ENCODE assay signal across 13 cellular contexts in the genomic region with DNA sequence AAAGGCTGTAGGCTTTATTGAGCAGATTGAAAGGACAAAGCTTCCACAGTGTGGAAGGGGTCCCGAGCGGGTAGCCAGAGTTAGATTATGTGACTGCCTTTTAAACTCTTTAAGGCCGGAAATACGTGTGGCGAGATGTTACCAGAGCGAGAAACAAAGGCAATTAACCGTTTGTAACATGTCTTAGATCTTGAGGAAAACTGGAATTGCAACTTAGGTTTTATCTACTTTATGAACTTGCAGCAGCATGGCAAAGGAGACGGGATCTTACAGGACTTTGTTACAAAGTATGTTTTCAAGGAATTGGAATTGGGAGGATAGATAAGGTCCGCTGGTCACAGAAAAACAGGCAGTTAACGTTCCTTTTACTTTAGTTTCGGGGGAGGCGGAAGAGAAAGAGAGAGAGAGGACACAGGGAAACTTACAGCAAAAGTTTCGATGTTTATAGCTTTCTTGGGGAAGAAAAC.
DNase-seq lines count a peak whose midpoint lies in the region; ATAC-seq and TF ChIP-seq lines count a peak whose summit lies in the region.
"Had no signal": no experiment of that assay in that cellular context is flagged by ENCODE, and none has a peak within 500 bp of the region (broad histone marks: within the 10 kb centered on the region; RNA-seq: fewer than 3 reads in every experiment).

No MANE protein-coding gene starts in this region.

- H3K79me2 ChIP-seq in Karpas-422 (ENCODE audit: low read length) (no peaks in the 10 kb centered on the region), mammary epithelial cell (ENCODE audit: insufficient read depth, low read length) (no peaks in the 10 kb centered on the region)

- H3K27me3 Mint-ChIP-seq in CD8-positive, alpha-beta memory T cell = no peaks in the 10 kb centered on the region
- H3K27me3 Mint-ChIP-seq in naive B cell = no peaks in the 10 kb centered on the region
- no peaks in the 10 kb centered on the region for H3K27me3 Mint-ChIP-seq in effector memory CD8-positive, alpha-beta T cell

- no peaks in the 10 kb centered on the region for H3K9me3 ChIP-seq in CD8-positive, alpha-beta memory T cell (ENCODE audit: low read length)
- H3K9me3 ChIP-seq in Karpas-422 (ENCODE audit: low read length) (no peaks in the 10 kb centered on the region), mammary epithelial cell (replicated peaks; ENCODE audit: insufficient read depth, low read length) (peaks cover 8% of the 10 kb centered on the region)
- H3K9me3 ChIP-seq: esophagus muscularis mucosa, tibial artery had no signal

- peak overlapping the region; percentile 46 for H3K9ac ChIP-seq in Karpas-422 (ENCODE audit: low read length)
- H3K9ac ChIP-seq in mammary epithelial cell (ENCODE audit: insufficient read depth, low read length) = no peak overlapping the region

- no peaks in the 10 kb centered on the region for H3K4me1 Mint-ChIP-seq in CD8-positive, alpha-beta memory T cell
- no peaks in the 10 kb centered on the region for H3K4me1 Mint-ChIP-seq in naive B cell
- no peaks in the 10 kb centered on the region for H3K4me1 Mint-ChIP-seq in effector memory CD8-positive, alpha-beta T cell (ENCODE audit: low read depth in 2 of 2)

- H3K9me2 ChIP-seq in Karpas-422 (replicated peaks; ENCODE audit: insufficient read depth, low read length) = no peaks in the 10 kb centered on the region

- H3K27ac Mint-ChIP-seq in CD8-positive, alpha-beta memory T cell = peak overlapping the region in 1 of 8 donors; percentile 64
- H3K27ac Mint-ChIP-seq in naive B cell = peak overlapping the region in 3 of 6 donors; percentile 6 to 74 (median 38)
- no peak overlapping the region for H3K27ac Mint-ChIP-seq in effector memory CD8-positive, alpha-beta T cell

- CTCF ChIA-PET in CD8-positive, alpha-beta memory T cell (lab: Charles Lee) = no interaction called here
- CTCF ChIA-PET in mammary epithelial cell (lab: Charles Lee; ENCODE audit: low non-redundant PET) = no interaction called here

- dilution Hi-C loops in mammary epithelial cell (cut with HindIII; ENCODE audit: low sequenced_read_pairs) = no loop called here

- intact Hi-C loops in mammary epithelial cell (cut with micrococcal nuclease) = no loop called here

- peaks cover 3 to 13% (median 11%) of the 10 kb centered on the region in 5 donors for H3K9me3 Mint-ChIP-seq in CD8-positive, alpha-beta memory T cell
- peaks cover 0 to 9% (median 0%) of the 10 kb centered on the region in 7 donors for H3K9me3 Mint-ChIP-seq in naive B cell
- H3K9me3 Mint-ChIP-seq in effector memory CD8-positive, alpha-beta T cell = peaks cover 4 to 17% of the 10 kb centered on the region in 2 donors

- no peaks in the 10 kb centered on the region for H3K36me3 ChIP-seq in CD8-positive, alpha-beta memory T cell (ENCODE audit: insufficient read depth, low read length)
- H3K36me3 ChIP-seq in Karpas-422 (ENCODE audit: insufficient read depth, low read length) (no peaks in the 10 kb centered on the region), mammary epithelial cell (ENCODE audit: insufficient read depth, low read length) (no peaks in the 10 kb centered on the region)
- H3K36me3 ChIP-seq: esophagus muscularis mucosa, tibial artery had no signal

- no peak for ATAC-seq in naive B cell (ENCODE audit: low read depth in 2 of 2)
- ATAC-seq in GM21576 (IDR thresholded peaks at IDR 0.05; ENCODE audit: unreplicated experiment) = no peak
- no peak for ATAC-seq in effector memory CD8-positive, alpha-beta T cell (replicated peaks)
- ATAC-seq in HG03432 (IDR thresholded peaks at IDR 0.05; ENCODE audit: unreplicated experiment) = no peak
- ATAC-seq: left cardiac atrium had no signal

- BruUV-seq in mammary epithelial cell (replicated peaks; lab: Mats Ljungman, UMichigan) = no TSS peak

- H3K36me3 Mint-ChIP-seq in CD8-positive, alpha-beta memory T cell = no peaks in the 10 kb centered on the region
- no peaks in the 10 kb centered on the region for H3K36me3 Mint-ChIP-seq in naive B cell
- no peaks in the 10 kb centered on the region for H3K36me3 Mint-ChIP-seq in effector memory CD8-positive, alpha-beta T cell (ENCODE audit: insufficient read depth)

- no peaks in the 10 kb centered on the region for H3K27me3 ChIP-seq in CD8-positive, alpha-beta memory T cell (ENCODE audit: insufficient read depth, low read length, poor library complexity, severe bottlenecking)
- no peaks in the 10 kb centered on the region for H3K27me3 ChIP-seq in Karpas-422 (ENCODE audit: low read length)
- H3K27me3 ChIP-seq in mammary epithelial cell (ENCODE audit: insufficient read depth, low read length) = no peaks in the 10 kb centered on the region
- H3K27me3 ChIP-seq: esophagus muscularis mucosa, tibial artery had no signal

- in situ Hi-C loops in mammary epithelial cell (cut with MboI; ENCODE audit: low sequenced_read_pairs in 2 of 2) = no loop called here

- H4K20me1 ChIP-seq in Karpas-422 (ENCODE audit: insufficient read depth, low read depth, low read length) (no peaks in the 10 kb centered on the region), mammary epithelial cell (ENCODE audit: insufficient read depth, low read length) (no peaks in the 10 kb centered on the region)

- H3K4me3 ChIP-seq in CD8-positive, alpha-beta memory T cell (ENCODE audit: low read length) = no peak overlapping the region
- peak overlapping the region; percentile 50 for H3K4me3 ChIP-seq in Karpas-422 (ENCODE audit: low read length)
- no peak overlapping the region for H3K4me3 ChIP-seq in mammary epithelial cell (replicated peaks in 1 of 3; ENCODE audit: insufficient read depth in 1 of 3, low read depth in 2 of 3, low read length in 3 of 3)

- H3K4me1 ChIP-seq in CD8-positive, alpha-beta memory T cell (ENCODE audit: insufficient read depth, low read length) = no peaks in the 10 kb centered on the region
- peaks cover 27% of the 10 kb centered on the region for H3K4me1 ChIP-seq in Karpas-422 (ENCODE audit: low read length)
- no peaks in the 10 kb centered on the region for H3K4me1 ChIP-seq in mammary epithelial cell (ENCODE audit: insufficient read depth, low read length)
- H3K4me1 ChIP-seq: esophagus muscularis mucosa, tibial artery had no signal

- POLR2A ChIA-PET in CD8-positive, alpha-beta memory T cell (lab: Charles Lee) = no interaction called here

- H3K4me2 ChIP-seq in Karpas-422 (ENCODE audit: low read depth, low read length, poor library complexity, severe bottlenecking) = peak overlapping the region; percentile 60
- no peak overlapping the region for H3K4me2 ChIP-seq in mammary epithelial cell (ENCODE audit: insufficient read depth, low read depth, low read length)

- DNase-seq in CD8-positive, alpha-beta memory T cell = no peak
- peak; percentile 39 for DNase-seq in Karpas-422
- no peak for DNase-seq in mammary epithelial cell
- DNase-seq in naive B cell = no peak
- no peak for DNase-seq in A172 (ENCODE audit: low spot score)
- DNase-seq in effector memory CD8-positive, alpha-beta T cell = no peak
- DNase-seq: left cardiac atrium, NCI-H1092 treated with DMSO at 0.1 percent for 48 hours, NCI-H524 treated with DMSO at 0.1 percent for 48 hours, tibial artery had no signal

- H2AFZ ChIP-seq in Karpas-422 (ENCODE audit: low read length) (peak overlapping the region; percentile 69), mammary epithelial cell (ENCODE audit: low read depth, low read length) (peak overlapping the region; percentile 26)

- peak overlapping the region in 1 of 7 donors; percentile 17 for H3K4me3 Mint-ChIP-seq in CD8-positive, alpha-beta memory T cell
- peak overlapping the region; percentile 32 to 89 (median 74) for H3K4me3 Mint-ChIP-seq in naive B cell
- no peak overlapping the region for H3K4me3 Mint-ChIP-seq in effector memory CD8-positive, alpha-beta T cell

- H3K27ac ChIP-seq in CD8-positive, alpha-beta memory T cell (ENCODE audit: low read depth, low read length) = peak overlapping the region; percentile 66
- H3K27ac ChIP-seq in Karpas-422 (ENCODE audit: low read length) (0 out of 2 replicates have a peak overlapping the region, but pooled peaks have one; percentile 21), mammary epithelial cell (ENCODE audit: insufficient read depth, low read depth, low read length) (no peak overlapping the region)
- H3K27ac ChIP-seq: esophagus muscularis mucosa, tibial artery had no signal

- TF ChIP-seq CTCF in mammary epithelial cell (conservative IDR thresholded peaks at IDR 0.05 in 1 of 2, IDR thresholded peaks at IDR 0.05 in 1 of 2; ENCODE audit: extremely low read depth in 1 of 2, insufficient read depth in 1 of 2, low read depth in 1 of 2, low read length in 2 of 2) = no peak

- 3% methylated on average over 10 of the region's 13 CpGs for WGBS in mammary epithelial cell (ENCODE audit: low coverage, missing lambda C conversion rate)

Comparison
In these comparisons a context has a peak if more than half of its experiments do, and no peak if none do; other contexts are left out.
1. H3K4me3 Mint-ChIP-seq: peak in naive B cell (8 of 8); none in effector memory CD8-positive, alpha-beta T cell (0 of 2).